8 cellular contexts compared by ENCODE assay signal in genomic region chr11:74948898-74949747, GRCh38.
DNase-seq lines count a peak whose midpoint lies in the region; ATAC-seq and FAIRE-seq lines count a peak whose summit lies in the region.

Gene SPCS2 (plus strand): TSS chr11:74949266. CDS start chr11:74949286, 20 bp downstream.
A gene with protein sequence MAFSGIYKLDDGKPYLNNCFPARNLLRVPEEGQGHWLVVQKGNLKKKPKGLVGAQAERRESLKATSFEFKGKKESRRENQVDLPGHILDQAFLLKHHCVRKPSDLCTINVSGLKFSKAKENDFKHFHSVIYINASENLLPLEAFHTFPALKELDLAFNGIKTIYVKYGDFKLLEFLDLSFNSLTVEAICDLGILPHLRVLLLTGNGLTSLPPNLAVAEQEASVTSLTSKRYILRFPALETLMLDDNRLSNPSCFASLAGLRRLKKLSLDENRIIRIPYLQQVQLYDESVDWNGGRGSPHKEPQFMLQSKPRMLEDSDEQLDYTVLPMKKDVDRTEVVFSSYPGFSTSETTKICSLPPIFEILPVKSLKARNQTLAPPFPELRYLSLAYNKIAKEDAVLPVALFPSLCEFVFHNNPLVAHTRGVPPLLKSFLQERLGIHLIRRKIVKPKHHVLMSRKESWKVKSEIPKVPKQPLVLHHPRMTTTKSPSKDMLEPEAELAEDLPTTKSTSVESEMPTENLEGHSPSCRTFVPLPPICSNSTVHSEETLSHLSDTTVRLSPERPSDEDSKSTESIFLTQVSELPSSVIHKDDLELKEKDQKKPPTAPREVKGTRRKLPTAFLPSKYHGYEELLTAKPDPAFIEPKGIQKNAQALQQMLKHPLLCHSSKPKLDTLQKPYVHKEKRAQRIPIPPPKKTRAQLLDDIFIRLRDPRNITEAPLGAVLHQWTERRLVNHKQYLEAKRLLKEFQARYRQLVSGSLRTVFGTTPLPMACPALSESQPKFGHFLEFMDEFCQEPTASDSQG (minus strand): TSS chr11:74949091. CDS start chr11:74940878, 8,213 bp downstream.

- peak; percentile 79 for FAIRE-seq in islet of Langerhans (lab: Jason Lieb, UNC)

- peak; percentile 94 for ATAC-seq in GM19023 (IDR thresholded peaks at IDR 0.05; ENCODE audit: unreplicated experiment)
- peak; percentile 91 for ATAC-seq in HG03280 (IDR thresholded peaks at IDR 0.05; ENCODE audit: unreplicated experiment)
- ATAC-seq in activated CD4-positive, CD25-positive, alpha-beta regulatory T cell treated with anti-CD3 and anti-CD28 coated beads, Interleukin-2, amount 50 U/mL, for 24 hours: peak; percentile 99 to 100

- DNase-seq in AG08396 (ENCODE audit: low spot score) (peak; percentile 94), NCI-H345 treated with DMSO at 0.1 percent for 48 hours (lab: John Stamatoyannopoulos, UW; ENCODE audit: unreplicated experiment) (peak; percentile 96), cerebellar nuclear complex (lab: John Stamatoyannopoulos, UW) (peak; percentile 78 to 82)
- peak; percentile 96 for DNase-seq in stimulated activated CD4-positive, alpha-beta T cell treated with anti-CD3 and anti-CD28 coated beads, Interleukin-12 subunit alpha, Interleukin-12 subunit beta, amount 100 ng/mL, for 4 hours

Comparison
In these comparisons a context has a peak if more than half of its experiments do, and no peak if none do; other contexts are left out.
1. Peak in every context shown above with its lines: DNase-seq and ATAC-seq.